In genomic region chr3:53668872-53669271, GRCh38 we compare ENCODE assay signal across 12 cellular contexts.
A peak's percentile ranks its signal among the peaks of the same experiment; 100 is the strongest.
DNase-seq lines count a peak whose midpoint lies in the region; ATAC-seq and TF ChIP-seq lines count a peak whose summit lies in the region.
"Had no signal": no experiment of that assay in that cellular context is flagged by ENCODE, and none has a peak within 500 bp of the region (broad histone marks: within the 10 kb centered on the region; RNA-seq: fewer than 3 reads in every experiment).

No MANE protein-coding gene starts in this region.

- no peak for ATAC-seq in HG03097 (IDR thresholded peaks at IDR 0.05; ENCODE audit: low FRiP score, unreplicated experiment)
- ATAC-seq: esophagus mucosa had no signal

- H3K27ac Mint-ChIP-seq in activated CD4-positive, alpha-beta memory T cell treated with anti-CD3 and anti-CD28 coated beads for 36 hours, result no peak overlapping the region
- H3K27ac Mint-ChIP-seq: activated naive CD4-positive, alpha-beta T cell treated with anti-CD3 and anti-CD28 coated beads, Interleukin-2, amount 50 U/mL, for 24 hours; mesothelial cell of epicardium had no signal

- no peaks in the 10 kb centered on the region for H3K9me3 Mint-ChIP-seq in activated CD4-positive, alpha-beta memory T cell treated with anti-CD3 and anti-CD28 coated beads for 36 hours
- H3K9me3 Mint-ChIP-seq: activated naive CD4-positive, alpha-beta T cell treated with anti-CD3 and anti-CD28 coated beads, Interleukin-2, amount 50 U/mL, for 24 hours had no signal

- intact Hi-C loops in A673 (cut with micrococcal nuclease; ENCODE audit: unreplicated experiment), result no loop called here
- intact Hi-C loops in activated CD4-positive, alpha-beta memory T cell treated with anti-CD3 and anti-CD28 coated beads for 36 hours (cut with micrococcal nuclease), result no loop called here

- H3K4me3 ChIP-seq in A673 (ENCODE audit: low read depth, low read length, poor library complexity, severe bottlenecking) (no peak overlapping the region), fibroblast of mammary gland (ENCODE audit: control insufficient read depth, low read depth, low read length) (no peak overlapping the region)

- no peaks in the 10 kb centered on the region for H3K36me3 ChIP-seq in A673 (ENCODE audit: insufficient read depth, low read length, poor library complexity, severe bottlenecking)

- POLR2A ChIA-PET in A673 (lab: Charles Lee; ENCODE audit: low non-redundant PET), result no interaction called here
- POLR2A ChIA-PET in activated CD4-positive, alpha-beta memory T cell treated with anti-CD3 and anti-CD28 coated beads for 36 hours (lab: Charles Lee), result no interaction called here

- no peak overlapping the region for H3K4me3 Mint-ChIP-seq in activated CD4-positive, alpha-beta memory T cell treated with anti-CD3 and anti-CD28 coated beads for 36 hours
- H3K4me3 Mint-ChIP-seq: activated naive CD4-positive, alpha-beta T cell treated with anti-CD3 and anti-CD28 coated beads, Interleukin-2, amount 50 U/mL, for 24 hours; mesothelial cell of epicardium had no signal

- TF ChIP-seq CTCF in A673 (conservative IDR thresholded peaks at IDR 0.05; ENCODE audit: low read depth, low read length) (peak; percentile 37), GM10266 (IDR thresholded peaks at IDR 0.05; ENCODE audit: control insufficient read depth, insufficient read depth, low read depth, missing control alignments) (peak; percentile 20), fibroblast of mammary gland (conservative IDR thresholded peaks at IDR 0.05; ENCODE audit: control insufficient read depth, insufficient read depth, low read depth, low read length) (peak; percentile 36)

- H3K27ac ChIP-seq in A673 (ENCODE audit: low read depth, low read length, poor library complexity, severe bottlenecking), result no peak overlapping the region

- no peaks in the 10 kb centered on the region for H3K36me3 Mint-ChIP-seq in activated CD4-positive, alpha-beta memory T cell treated with anti-CD3 and anti-CD28 coated beads for 36 hours
- H3K36me3 Mint-ChIP-seq: activated naive CD4-positive, alpha-beta T cell treated with anti-CD3 and anti-CD28 coated beads, Interleukin-2, amount 50 U/mL, for 24 hours had no signal

- no peaks in the 10 kb centered on the region for H3K4me1 ChIP-seq in A673 (ENCODE audit: insufficient read depth, low read length, poor library complexity, severe bottlenecking)

- H3K27me3 ChIP-seq in A673 (replicated peaks; ENCODE audit: insufficient read depth, low read depth, low read length, poor library complexity), result no peaks in the 10 kb centered on the region

- H3K4me1 Mint-ChIP-seq in activated CD4-positive, alpha-beta memory T cell treated with anti-CD3 and anti-CD28 coated beads for 36 hours (ENCODE audit: low read depth), result no peaks in the 10 kb centered on the region
- H3K4me1 Mint-ChIP-seq: activated naive CD4-positive, alpha-beta T cell treated with anti-CD3 and anti-CD28 coated beads, Interleukin-2, amount 50 U/mL, for 24 hours had no signal

- DNase-seq in A673 (ENCODE audit: low spot score), result no peak
- peak; percentile 22 for DNase-seq in GM10266 (ENCODE audit: extremely low spot score)
- peak; percentile 12 for DNase-seq in OCI-M1 (lab: John Stamatoyannopoulos, UW)
- peak; percentile 10 for DNase-seq in fibroblast of mammary gland (ENCODE audit: low read depth)
- DNase-seq in activated CD4-positive, alpha-beta memory T cell treated with anti-CD3 and anti-CD28 coated beads for 36 hours, result no peak
- no peak for DNase-seq in SKM-1 treated with dmso at 0.1 percent for 144 hours (lab: John Stamatoyannopoulos, UW; ENCODE audit: unreplicated experiment)
- DNase-seq in NCI-H748 (lab: John Stamatoyannopoulos, UW; ENCODE audit: unreplicated experiment), result no peak
- DNase-seq: NCI-H446 had no signal

- H3K9me3 ChIP-seq in A673 (ENCODE audit: low read depth, low read length, poor library complexity, severe bottlenecking), result no peaks in the 10 kb centered on the region

- CTCF ChIA-PET in A673 (lab: Charles Lee), result no interaction called here
- CTCF ChIA-PET in activated CD4-positive, alpha-beta memory T cell treated with anti-CD3 and anti-CD28 coated beads for 36 hours (lab: Charles Lee), result interaction anchor here (0.8 to 1.1 kb wide), 3 partner anchors 11 to 42 kb away, joined by 3 read pairs; no protein-coding TSS in a partner anchor

- no TSS peak for BruUV-seq in A673 (replicated peaks; lab: Mats Ljungman, UMichigan)

- H3K27me3 Mint-ChIP-seq in activated CD4-positive, alpha-beta memory T cell treated with anti-CD3 and anti-CD28 coated beads for 36 hours, result peaks cover 15% of the 10 kb centered on the region

Comparison
In these comparisons a context has a peak if more than half of its experiments do, and no peak if none do; other contexts are left out.
1. DNase-seq: peak in GM10266 (single experiment), OCI-M1 (single experiment) and fibroblast of mammary gland (single experiment); none in A673 (single experiment), activated CD4-positive, alpha-beta memory T cell treated with anti-CD3 and anti-CD28 coated beads for 36 hours (single experiment), SKM-1 treated with dmso at 0.1 percent for 144 hours (single experiment) and NCI-H748 (single experiment).
2. Peak in every context shown above with its lines, with median percentiles within 50 percentile points of each other: CTCF ChIP-seq.